1 cellular context compared by ENCODE assay signal in genomic region chr10:123994417-123995081, GRCh38.
TF ChIP-seq lines count a peak whose summit lies in the region.

No MANE protein-coding gene starts in this region.

TF ChIP-seq in K562, 482 proteins besides CTCF, POLR2A, EP300 and RAD21 (continued from another document):
- TF ChIP-seq ELK3 (CRISPR knock-in tag; IDR thresholded peaks at IDR 0.05) (no peak), KAT2B (IDR thresholded peaks at IDR 0.05; ENCODE audit: low read depth, low read length) (no peak), PHF20 (IDR thresholded peaks at IDR 0.05; ENCODE audit: partially characterized antibody) (no peak), SMC3 (conservative IDR thresholded peaks at IDR 0.05; ENCODE audit: insufficient read depth, low read depth, low read length) (peak; percentile 85), ZBTB17 (CRISPR knock-in tag; IDR thresholded peaks at IDR 0.05) (no peak), RB1 (IDR thresholded peaks at IDR 0.05; ENCODE audit: low read depth) (peak; percentile 72; the same call in 1 of the 2 replicates), NRF1 (conservative IDR thresholded peaks at IDR 0.05 in 1 of 2, IDR thresholded peaks at IDR 0.05 in 1 of 2) (peak in 1 of 2 experiments; percentile 29; a peak in 2 of 4 replicates), KAT7 (CRISPR knock-in tag; IDR thresholded peaks at IDR 0.05; ENCODE audit: borderline replicate concordance) (no peak), MYBL2 (IDR thresholded peaks at IDR 0.05; ENCODE audit: low read depth) (no peak), MYBL2 (CRISPR knock-in tag; IDR thresholded peaks at IDR 0.05; ENCODE audit: borderline replicate concordance) (no peak), ZNF766 (CRISPR knock-in tag; conservative IDR thresholded peaks at IDR 0.05) (no peak), TFAP4 (CRISPR knock-in tag; IDR thresholded peaks at IDR 0.05; ENCODE audit: borderline replicate concordance) (peak; percentile 44; the same call in 1 of the 2 replicates), LCOR (CRISPR knock-in tag; IDR thresholded peaks at IDR 0.05) (0 out of 2 replicates have a peak, but pooled peaks have one; percentile 22), STAG1 (CRISPR knock-in tag; IDR thresholded peaks at IDR 0.05; ENCODE audit: borderline replicate concordance) (peak; percentile 78; the same call in 1 of the 2 replicates), VEZF1 (CRISPR knock-in tag; IDR thresholded peaks at IDR 0.05) (no peak), TARDBP (IDR thresholded peaks at IDR 0.05) (no peak), ZNF75A (CRISPR knock-in tag; IDR thresholded peaks at IDR 0.05) (peak; percentile 93)
